Comparison of ENCODE assay signal across 10 cellular contexts in the genomic region with DNA sequence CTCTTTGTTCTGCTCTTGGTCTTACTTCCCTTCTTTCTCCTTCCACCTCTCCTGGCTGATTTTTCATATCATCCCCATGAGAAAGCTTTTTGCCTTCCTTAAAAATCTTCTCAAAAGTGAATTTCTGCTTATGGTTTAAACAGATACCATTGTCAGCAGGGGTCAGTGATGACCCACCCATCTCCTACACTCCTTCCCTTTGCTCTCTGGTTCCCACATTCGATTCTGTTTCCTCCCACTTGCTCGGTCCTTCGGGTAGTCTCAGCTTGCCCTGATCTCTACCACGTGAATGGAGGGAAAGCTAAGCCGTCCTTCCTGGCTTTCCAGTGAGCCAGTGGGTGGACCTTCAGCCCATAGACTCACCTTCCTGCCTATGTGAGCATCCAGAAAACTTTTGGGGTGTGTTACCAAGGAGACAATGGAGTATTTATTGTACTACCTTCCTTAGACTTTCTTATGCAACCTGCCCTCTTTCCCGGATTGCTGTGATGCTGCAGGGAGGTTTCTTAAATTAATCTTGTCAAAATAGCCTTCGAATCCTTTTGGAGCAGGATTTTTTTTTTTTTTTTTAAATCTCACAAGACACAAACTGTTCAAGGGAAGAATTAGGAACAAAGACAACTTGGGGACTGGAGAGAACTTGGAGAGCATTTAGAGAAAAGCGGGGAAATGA.
DNase-seq lines count a peak whose midpoint lies in the region; ATAC-seq and TF ChIP-seq lines count a peak whose summit lies in the region.
"Had no signal": no experiment of that assay in that cellular context is flagged by ENCODE, and none has a peak within 500 bp of the region (broad histone marks: within the 10 kb centered on the region; RNA-seq: fewer than 3 reads in every experiment).

No MANE protein-coding gene starts in this region.

- peaks cover 20% of the 10 kb centered on the region for H3K4me1 ChIP-seq in upper lobe of right lung

- no peaks in the 10 kb centered on the region for H3K9me3 Mint-ChIP-seq in activated naive CD4-positive, alpha-beta T cell treated with anti-CD3 and anti-CD28 coated beads, Interleukin-2, amount 50 U/mL, for 24 hours
- H3K9me3 Mint-ChIP-seq in activated naive CD4-positive, alpha-beta T cell treated with anti-CD3 and anti-CD28 coated beads, Interleukin-2, amount 10 ng/mL, durations not matched to agents 7 days and 5 days, result no peaks in the 10 kb centered on the region
- H3K9me3 Mint-ChIP-seq in activated naive CD8-positive, alpha-beta T cell treated with anti-CD3 and anti-CD28 coated beads, Interleukin-2, amount 10 ng/mL, durations not matched to agents 7 days and 5 days, result no peaks in the 10 kb centered on the region
- H3K9me3 Mint-ChIP-seq: H9 had no signal

- DNase-seq in activated naive CD4-positive, alpha-beta T cell treated with anti-CD3 and anti-CD28 coated beads, Interleukin-2, amount 10 ng/mL, durations not matched to agents 7 days and 5 days, result no peak
- no peak for DNase-seq in activated naive CD8-positive, alpha-beta T cell treated with anti-CD3 and anti-CD28 coated beads, Interleukin-2, amount 10 ng/mL, durations not matched to agents 7 days and 5 days
- DNase-seq in left lobe of liver (ENCODE audit: low spot score), result no peak
- DNase-seq in upper lobe of right lung, result no peak
- DNase-seq in stimulated activated CD8-positive, alpha-beta memory T cell treated with anti-CD3 and anti-CD28 coated beads, Interleukin-4, amount 100 ng/mL, for 48 hours, result no peak
- no peak for DNase-seq in activated T-cell treated with anti-CD3 and anti-CD28 coated beads, Interleukin-2, amount 50 U/mL, for 48 hours
- no peak for DNase-seq in COLO829 (ENCODE audit: low spot score)
- DNase-seq: H9 had no signal

- H3K36me3 Mint-ChIP-seq in activated naive CD4-positive, alpha-beta T cell treated with anti-CD3 and anti-CD28 coated beads, Interleukin-2, amount 50 U/mL, for 24 hours, result no peaks in the 10 kb centered on the region
- no peaks in the 10 kb centered on the region for H3K36me3 Mint-ChIP-seq in activated naive CD4-positive, alpha-beta T cell treated with anti-CD3 and anti-CD28 coated beads, Interleukin-2, amount 10 ng/mL, durations not matched to agents 7 days and 5 days
- H3K36me3 Mint-ChIP-seq in activated naive CD8-positive, alpha-beta T cell treated with anti-CD3 and anti-CD28 coated beads, Interleukin-2, amount 10 ng/mL, durations not matched to agents 7 days and 5 days, result no peaks in the 10 kb centered on the region

- H3K4me1 Mint-ChIP-seq in activated naive CD4-positive, alpha-beta T cell treated with anti-CD3 and anti-CD28 coated beads, Interleukin-2, amount 50 U/mL, for 24 hours, result peaks cover 31% of the 10 kb centered on the region
- H3K4me1 Mint-ChIP-seq in activated naive CD4-positive, alpha-beta T cell treated with anti-CD3 and anti-CD28 coated beads, Interleukin-2, amount 10 ng/mL, durations not matched to agents 7 days and 5 days, result peaks cover 38% of the 10 kb centered on the region
- peaks cover 22% of the 10 kb centered on the region for H3K4me1 Mint-ChIP-seq in activated naive CD8-positive, alpha-beta T cell treated with anti-CD3 and anti-CD28 coated beads, Interleukin-2, amount 10 ng/mL, durations not matched to agents 7 days and 5 days

- ATAC-seq in activated naive CD8-positive, alpha-beta T cell treated with anti-CD3 and anti-CD28 coated beads, Interleukin-2, amount 10 ng/mL, durations not matched to agents 7 days and 5 days (ENCODE audit: low read depth), result no peak
- peak; percentile 20 for ATAC-seq in left lobe of liver
- peak; percentile 76 for ATAC-seq in upper lobe of right lung

- H3K9me3 ChIP-seq in upper lobe of right lung, result no peaks in the 10 kb centered on the region

- peak overlapping the region; percentile 26 for H3K27ac Mint-ChIP-seq in activated naive CD4-positive, alpha-beta T cell treated with anti-CD3 and anti-CD28 coated beads, Interleukin-2, amount 50 U/mL, for 24 hours
- no peak overlapping the region for H3K27ac Mint-ChIP-seq in activated naive CD4-positive, alpha-beta T cell treated with anti-CD3 and anti-CD28 coated beads, Interleukin-2, amount 10 ng/mL, durations not matched to agents 7 days and 5 days
- H3K27ac Mint-ChIP-seq in activated naive CD8-positive, alpha-beta T cell treated with anti-CD3 and anti-CD28 coated beads, Interleukin-2, amount 10 ng/mL, durations not matched to agents 7 days and 5 days, result no peak overlapping the region
- H3K27ac Mint-ChIP-seq: B cell, H9 had no signal

- peaks cover 4% of the 10 kb centered on the region for H3K27me3 Mint-ChIP-seq in activated naive CD4-positive, alpha-beta T cell treated with anti-CD3 and anti-CD28 coated beads, Interleukin-2, amount 50 U/mL, for 24 hours
- H3K27me3 Mint-ChIP-seq in activated naive CD4-positive, alpha-beta T cell treated with anti-CD3 and anti-CD28 coated beads, Interleukin-2, amount 10 ng/mL, durations not matched to agents 7 days and 5 days, result peaks cover 59% of the 10 kb centered on the region
- peaks cover 25% of the 10 kb centered on the region for H3K27me3 Mint-ChIP-seq in activated naive CD8-positive, alpha-beta T cell treated with anti-CD3 and anti-CD28 coated beads, Interleukin-2, amount 10 ng/mL, durations not matched to agents 7 days and 5 days

- intact Hi-C loops in upper lobe of right lung (cut with DNase I), result no loop called here

- H3K36me3 ChIP-seq in upper lobe of right lung, result no peaks in the 10 kb centered on the region

- H3K4me3 ChIP-seq in upper lobe of right lung, result no peak overlapping the region

- CTCF ChIA-PET in activated naive CD4-positive, alpha-beta T cell treated with anti-CD3 and anti-CD28 coated beads, Interleukin-2, amount 10 ng/mL, durations not matched to agents 7 days and 5 days (lab: Charles Lee), result no interaction called here

- TF ChIP-seq CTCF in upper lobe of right lung (IDR thresholded peaks at IDR 0.05), result no peak

- no peak overlapping the region for H3K4me3 Mint-ChIP-seq in activated naive CD4-positive, alpha-beta T cell treated with anti-CD3 and anti-CD28 coated beads, Interleukin-2, amount 50 U/mL, for 24 hours
- no peak overlapping the region for H3K4me3 Mint-ChIP-seq in activated naive CD4-positive, alpha-beta T cell treated with anti-CD3 and anti-CD28 coated beads, Interleukin-2, amount 10 ng/mL, durations not matched to agents 7 days and 5 days
- peak overlapping the region; percentile 20 for H3K4me3 Mint-ChIP-seq in activated naive CD8-positive, alpha-beta T cell treated with anti-CD3 and anti-CD28 coated beads, Interleukin-2, amount 10 ng/mL, durations not matched to agents 7 days and 5 days
- H3K4me3 Mint-ChIP-seq: B cell, H9 had no signal

- peak overlapping the region; percentile 49 for H3K27ac ChIP-seq in upper lobe of right lung

- no peaks in the 10 kb centered on the region for H3K27me3 ChIP-seq in upper lobe of right lung

- POLR2A ChIA-PET in activated naive CD8-positive, alpha-beta T cell treated with anti-CD3 and anti-CD28 coated beads, Interleukin-2, amount 10 ng/mL, durations not matched to agents 7 days and 5 days (lab: Charles Lee), result no interaction called here
